ENCODE assay signal across 8 cellular contexts in genomic region chr1:207672525-207673130, GRCh38. TPM values are rescaled to one million over a fixed set of nuclear protein-coding genes. Genes with fewer than 3 reads are reported as not detected.
DNase-seq lines count a peak whose midpoint lies in the region; ATAC-seq and TF ChIP-seq lines count a peak whose summit lies in the region.

No MANE protein-coding gene starts in this region.

- 27 to 33% (median 30%) methylated on average over 5 of the region's 5 CpGs for whole genome bisulfite sequencing in adrenal gland, 4 donors

- TF ChIP-seq CTCF in adrenal gland (IDR thresholded peaks at IDR 0.05): peak in 5 of 6 experiments; percentile 19 to 47 (median 32)

- H3K27ac ChIP-seq in adrenal gland: no peak overlapping the region

- no peaks in the 10 kb centered on the region for H3K9me3 ChIP-seq in adrenal gland (replicated peaks in 1 of 3)

- peaks cover 0 to 7% of the 10 kb centered on the region in 2 donors for H3K4me1 ChIP-seq in adrenal gland (replicated peaks in 1 of 2)

- no peak for ATAC-seq in HG02610 (IDR thresholded peaks at IDR 0.05; ENCODE audit: unreplicated experiment)
- ATAC-seq in GM18505 (IDR thresholded peaks at IDR 0.05; ENCODE audit: unreplicated experiment): no peak
- no peak for ATAC-seq in HG03457 (IDR thresholded peaks at IDR 0.05; ENCODE audit: unreplicated experiment)

- no peak overlapping the region for H3K4me3 ChIP-seq in adrenal gland

- H3K36me3 ChIP-seq in adrenal gland (replicated peaks in 1 of 2): no peaks in the 10 kb centered on the region

- TF ChIP-seq POLR2A in adrenal gland (IDR thresholded peaks at IDR 0.05): no peak
- TF ChIP-seq POLR2A in GM18505 (IDR thresholded peaks at IDR 0.05; ENCODE audit: borderline replicate concordance, extremely low read depth, insufficient read depth, insufficient read length): no peak

- intact Hi-C loops in adrenal gland (cut with DNase I): no loop called here

- H3K27me3 ChIP-seq in adrenal gland: peaks cover 28% of the 10 kb centered on the region

- DNase-seq in stimulated activated CD4-positive, alpha-beta T cell treated with anti-CD3 and anti-CD28 coated beads, Interleukin-1b, Interleukin-23, amount 100 ng/mL, for 48 hours: peak; percentile 13
- DNase-seq in stimulated activated CD4-positive, alpha-beta T cell treated with anti-CD3 and anti-CD28 coated beads, Interleukin-12 subunit alpha, Interleukin-12 subunit beta, amount 100 ng/mL, for 4 hours: no peak
- peak; percentile 43 for DNase-seq in NCI-H2081 treated with DMSO at 0.1 percent for 48 hours (lab: John Stamatoyannopoulos, UW)
- DNase-seq in adrenal gland: peak in 3 of 7 donors; percentile 25 to 51 (median 26)
- DNase-seq in kidney tubule cell (ENCODE audit: low spot score): peak; percentile 70

RNA-seq across cellular contexts. Expression of gene CR1L, which starts 27.7 kb away (rescaled TPM):
- total RNA-seq in adrenal gland: under 1 TPM in 6 of 8 donors, not detected in 2; 0.23 to 0.81 (median 0.51) TPM
- polyA plus RNA-seq in adrenal gland: under 1 TPM in 1 of 3 donors, not detected in 2; 0.51 TPM
